Comparison of ENCODE assay signal across 8 cellular contexts in the genomic region with DNA sequence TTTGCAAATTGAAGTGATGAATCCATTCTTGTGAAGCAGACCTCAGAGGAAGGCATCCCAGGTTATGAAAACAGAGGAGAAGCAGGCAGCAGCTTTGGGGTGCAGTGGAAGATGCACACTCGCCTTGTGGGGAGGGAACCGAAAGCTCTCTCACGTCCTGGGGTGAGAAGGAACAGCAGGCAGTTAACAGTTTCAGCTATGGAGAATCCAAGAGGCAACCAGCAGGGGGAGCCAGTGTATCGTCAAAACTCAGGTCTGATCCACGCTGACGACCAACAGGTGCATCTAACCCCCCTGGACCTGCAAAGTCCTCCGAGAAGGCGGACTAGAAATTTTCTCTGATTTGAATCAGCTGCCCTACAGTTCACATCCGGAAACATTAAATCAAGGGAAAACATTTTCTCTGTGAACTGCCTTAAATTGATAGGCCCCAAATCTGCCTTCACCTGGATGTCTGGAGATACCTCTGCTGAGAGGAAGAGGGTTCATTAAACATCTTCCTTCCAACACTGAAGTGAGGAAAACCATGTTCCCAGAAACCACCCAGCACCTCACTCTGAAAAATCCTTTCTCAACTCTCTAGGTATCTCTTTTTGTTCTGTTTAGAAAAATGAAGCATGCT.
DNase-seq lines count a peak whose midpoint lies in the region; ATAC-seq and TF ChIP-seq lines count a peak whose summit lies in the region.

No MANE protein-coding gene starts in this region.

- H3K14ac ChIP-seq in H9 (ENCODE audit: insufficient read depth, low read length): no peak overlapping the region

- no peak overlapping the region for H3K4me3 ChIP-seq in LNCaP clone FGC (ENCODE audit: low read depth, low read length)
- H3K4me3 ChIP-seq in adrenal gland: no peak overlapping the region
- H3K4me3 ChIP-seq in right atrium auricular region: no peak overlapping the region
- no peak overlapping the region for H3K4me3 ChIP-seq in sigmoid colon
- no peak overlapping the region for H3K4me3 ChIP-seq in MG63

- no peak overlapping the region for H2BK12ac ChIP-seq in H9 (ENCODE audit: insufficient read length, low read depth, low read length)

- no peak overlapping the region for H2BK15ac ChIP-seq in H9 (ENCODE audit: low read depth, low read length)

- no peak overlapping the region for H2AK5ac ChIP-seq in H9 (ENCODE audit: insufficient read length, low read length)

- peaks cover 25 to 29% of the 10 kb centered on the region in 2 experiments for H3K4me1 Mint-ChIP-seq in H9

- H2BK20ac ChIP-seq in H9 (ENCODE audit: low read depth, low read length, poor library complexity, severe bottlenecking): no peak overlapping the region

- H2BK5ac ChIP-seq in H9 (ENCODE audit: insufficient read length, low read length): no peak overlapping the region

- TF ChIP-seq EP300 in sigmoid colon (IDR thresholded peaks at IDR 0.05): no peak

- H3K4me3 Mint-ChIP-seq in H9: peak overlapping the region in 1 of 2 experiments; percentile 22; a peak in 1 of 5 replicates

- H3K9ac ChIP-seq in H9 (ENCODE audit: extremely low read depth, insufficient read length, low read length): no peak overlapping the region

- H3K27ac ChIP-seq in H9 (ENCODE audit: insufficient read length, low read depth, low read length) (no peak overlapping the region), adrenal gland (no peak overlapping the region), right atrium auricular region (no peak overlapping the region), sigmoid colon (no peak overlapping the region)

- no peaks in the 10 kb centered on the region; a peak in 1 of 5 replicates for H3K9me3 Mint-ChIP-seq in H9

- no peaks in the 10 kb centered on the region for H3K36me3 ChIP-seq in adrenal gland (replicated peaks in 1 of 2)
- H3K36me3 ChIP-seq in right atrium auricular region: no peaks in the 10 kb centered on the region
- H3K36me3 ChIP-seq in sigmoid colon: no peaks in the 10 kb centered on the region
- no peaks in the 10 kb centered on the region for H3K36me3 ChIP-seq in MG63

- DNase-seq in H9: peak; percentile 82
- peak; percentile 33 for DNase-seq in LNCaP clone FGC (ENCODE audit: low read depth)
- peak; percentile 38 to 84 (median 71) for DNase-seq in adrenal gland
- DNase-seq in right atrium auricular region (ENCODE audit: low spot score): peak; percentile 62
- DNase-seq in sigmoid colon: peak; percentile 72
- no peak for DNase-seq in MG63

- TF ChIP-seq CTCF in GM12874 (IDR thresholded peaks at IDR 0.05; ENCODE audit: insufficient read depth, low read depth, low read length) (peak; percentile 81), H9 (conservative IDR thresholded peaks at IDR 0.05) (peak; percentile 93), LNCaP clone FGC (IDR thresholded peaks at IDR 0.05; ENCODE audit: control insufficient read depth, extremely low read depth, insufficient read depth) (peak; percentile 85), adrenal gland (IDR thresholded peaks at IDR 0.05) (peak; percentile 59 to 74 (median 66)), right atrium auricular region (IDR thresholded peaks at IDR 0.05) (peak; percentile 40 to 72), sigmoid colon (IDR thresholded peaks at IDR 0.05) (peak; percentile 15 to 72 (median 64))

- H4K20me1 ChIP-seq in H9 (ENCODE audit: control insufficient read depth, insufficient read depth, insufficient read length): no peaks in the 10 kb centered on the region

- H3K27me3 Mint-ChIP-seq in H9 (ENCODE audit: low read depth): peaks cover 2% of the 10 kb centered on the region

- H3K79me2 ChIP-seq in H9 (ENCODE audit: insufficient read depth, low read length): no peaks in the 10 kb centered on the region

- no peak overlapping the region for H4K5ac ChIP-seq in H9 (ENCODE audit: insufficient read length, low read depth, low read length)

- H3K18ac ChIP-seq in H9 (ENCODE audit: insufficient read length, low read depth, low read length): no peak overlapping the region

- no peak overlapping the region for H3K23ac ChIP-seq in H9 (ENCODE audit: insufficient read length, low read depth, low read length)

- no peak overlapping the region for H4K91ac ChIP-seq in H9 (ENCODE audit: insufficient read length, low read depth, low read length)

- TF ChIP-seq POLR2A in adrenal gland (IDR thresholded peaks at IDR 0.05): no peak
- TF ChIP-seq POLR2A in sigmoid colon (IDR thresholded peaks at IDR 0.05): no peak

- H3K4me1 ChIP-seq in H9 (ENCODE audit: insufficient read depth, low read length) (peaks cover 2% of the 10 kb centered on the region; the same call in 1 of the 2 replicates), adrenal gland (replicated peaks in 1 of 2) (no peaks in the 10 kb centered on the region), right atrium auricular region (peaks cover 0 to 6% of the 10 kb centered on the region in 2 donors), sigmoid colon (no peaks in the 10 kb centered on the region)

- no peak overlapping the region for H3K4me2 ChIP-seq in H9 (ENCODE audit: insufficient read depth, insufficient read length, low read length)

- H3T11ph ChIP-seq in H9 (ENCODE audit: low read length): no peak overlapping the region

- H3K27me3 ChIP-seq in H9 (ENCODE audit: insufficient read depth, low read length) (no peaks in the 10 kb centered on the region), adrenal gland (peaks cover 8% of the 10 kb centered on the region), right atrium auricular region (no peaks in the 10 kb centered on the region), sigmoid colon (no peaks in the 10 kb centered on the region), MG63 (peaks cover 5% of the 10 kb centered on the region; the same call in 1 of the 2 replicates)

- intact Hi-C loops in adrenal gland (cut with DNase I): loop anchor here in 1 of 2 donors (5.0 kb wide), 1 partner anchor 119 kb away; no protein-coding TSS in a partner anchor
- intact Hi-C loops in sigmoid colon (cut with DNase I): loop anchor here (2.0 kb wide), 1 partner anchor 114 kb away; no protein-coding TSS in a partner anchor

- H3K23me2 ChIP-seq in H9 (ENCODE audit: insufficient read length, low read depth, low read length, poor library complexity, severe bottlenecking): no peaks in the 10 kb centered on the region

- H3K4ac ChIP-seq in H9 (ENCODE audit: low read depth, low read length): no peak overlapping the region

- H3K56ac ChIP-seq in H9 (ENCODE audit: insufficient read length, low read depth, low read length): no peak overlapping the region

- H3K79me1 ChIP-seq in H9 (ENCODE audit: insufficient read depth, low read depth, low read length, poor library complexity, severe bottlenecking): no peaks in the 10 kb centered on the region

- no CpG with 5 or more reads among the region's 9 CpGs for WGBS in H9 (ENCODE audit: extremely low coverage, insufficient read length, low lambda C conversion rate)
- 8 to 18% (median 11%) methylated on average over 9 of the region's 9 CpGs for WGBS in adrenal gland, 4 donors
- 7 to 14% methylated on average over 9 of the region's 9 CpGs for WGBS in sigmoid colon, 2 donors

- peak; percentile 92 for ATAC-seq in SK-N-SH treated with all-trans-retinoic acid at 6 μM for 48 hours

- no peaks in the 10 kb centered on the region; a peak in 1 of 7 replicates for H3K36me3 Mint-ChIP-seq in H9 (ENCODE audit: insufficient read depth in 1 of 3, low read depth in 3 of 3)

- H3K27ac Mint-ChIP-seq in H9: no peak overlapping the region; a peak in 1 of 7 replicates

- H3K9me3 ChIP-seq in H9 (ENCODE audit: control insufficient read depth, low read depth, low read length) (no peaks in the 10 kb centered on the region), adrenal gland (replicated peaks in 1 of 3) (no peaks in the 10 kb centered on the region), right atrium auricular region (no peaks in the 10 kb centered on the region), sigmoid colon (no peaks in the 10 kb centered on the region), MG63 (no peaks in the 10 kb centered on the region)

- H2BK120ac ChIP-seq in H9 (ENCODE audit: low read depth, low read length, poor library complexity, severe bottlenecking): no peak overlapping the region

- no peak overlapping the region for H4K8ac ChIP-seq in H9 (replicated peaks; ENCODE audit: insufficient read length, low read depth, low read length)

- no peak overlapping the region for H2AFZ ChIP-seq in H9 (ENCODE audit: low read length)

TF ChIP-seq in SK-N-SH treated with all-trans-retinoic acid at 6 μM for 48 hours, 23 proteins besides CTCF, POLR2A, EP300 and RAD21:
- TF ChIP-seq TSHZ2 (CRISPR knock-in tag; IDR thresholded peaks at IDR 0.05) (no peak), TCF4 (CRISPR knock-in tag; IDR thresholded peaks at IDR 0.05; ENCODE audit: borderline replicate concordance) (no peak), SNAI2 (CRISPR knock-in tag; IDR thresholded peaks at IDR 0.05) (peak; percentile 47; the same call in 1 of the 2 replicates)
